Comparison of ENCODE assay signal across 13 cellular contexts in the genomic region with DNA sequence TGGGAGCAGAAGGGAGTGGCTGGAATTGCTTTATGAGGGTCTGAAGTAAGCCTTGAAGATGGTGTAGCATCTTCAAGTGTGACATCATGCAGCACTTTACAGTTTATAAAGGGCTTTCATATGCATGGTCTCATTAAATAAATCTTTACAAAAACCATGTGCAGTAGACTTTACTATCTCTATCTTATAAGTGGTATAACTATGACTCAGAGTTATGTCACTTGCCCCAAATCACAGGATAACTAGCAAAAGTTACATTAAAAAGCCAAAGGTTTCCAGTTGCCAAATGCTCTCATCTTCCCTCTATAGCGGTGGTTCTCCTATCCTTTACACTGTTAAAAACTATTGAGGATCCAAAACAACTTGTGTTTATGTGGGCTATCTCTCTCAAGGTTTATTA.
"Had no signal": no experiment of that assay in that cellular context is flagged by ENCODE, and none has a peak within 500 bp of the region (broad histone marks: within the 10 kb centered on the region; RNA-seq: fewer than 3 reads in every experiment).

No MANE protein-coding gene starts in this region.

- H3K4me3 ChIP-seq: heart right ventricle, left lung, upper lobe of left lung had no signal

- FAIRE-seq: frontal cortex, keratinocyte had no signal

- DNase-seq: activated CD4-positive, alpha-beta T cell treated with anti-CD3 and anti-CD28 coated beads, Interleukin-2, amount 50 U/mL, for 48 hours; activated gamma-delta T cell; activated T-cell treated with anti-CD3 and anti-CD28 coated beads, Interleukin-2, amount 50 U/mL, for 4 hours; central memory CD4-positive, alpha-beta T cell; dermis blood vessel endothelial cell; heart right ventricle; left lung; occipital lobe; stimulated activated CD4-positive, alpha-beta T cell treated with anti-CD3 and anti-CD28 coated beads, Interleukin-2, amount 100 ng/mL, for 24 hours; stimulated activated naive CD4-positive, alpha-beta T cell; upper lobe of left lung had no signal
